ENCODE assay signal across 23 cellular contexts in genomic region chr5:168413062-168413461, GRCh38.
DNase-seq lines count a peak whose midpoint lies in the region; ATAC-seq, FAIRE-seq and TF ChIP-seq lines count a peak whose summit lies in the region.
"Had no signal": no experiment of that assay in that cellular context is flagged by ENCODE, and none has a peak within 500 bp of the region (broad histone marks: within the 10 kb centered on the region; RNA-seq: fewer than 3 reads in every experiment).

No MANE protein-coding gene starts in this region.

- peaks cover 25% of the 10 kb centered on the region for H3K27me3 Mint-ChIP-seq in activated CD4-positive, alpha-beta memory T cell treated with anti-CD3 and anti-CD28 coated beads, Interleukin-2, amount 10 ng/mL, durations not matched to agents 7 days and 5 days
- H3K27me3 Mint-ChIP-seq in osteocyte (ENCODE audit: unreplicated experiment): no peaks in the 10 kb centered on the region

- no peak for FAIRE-seq in small intestine (lab: Jason Lieb, UNC)
- FAIRE-seq: GM19239, RCC 7860 had no signal

- peaks cover 25% of the 10 kb centered on the region for H3K4me1 ChIP-seq in PC-9 (replicated peaks; ENCODE audit: insufficient read depth)
- H3K4me1 ChIP-seq in small intestine (ENCODE audit: control insufficient read depth in 2 of 2, insufficient read depth in 1 of 2, low read depth in 1 of 2, low read length in 1 of 2): no peaks in the 10 kb centered on the region
- H3K4me1 ChIP-seq: HAP-1 had no signal

- H3K4me3 ChIP-seq in PC-9 (no peak overlapping the region), small intestine (ENCODE audit: low read depth in 1 of 2, low read length in 2 of 2) (no peak overlapping the region)
- H3K4me3 ChIP-seq: BLaER1 treated with 17β-estradiol and CSF1 and Interleukin-3, amounts not matched to agents 10 nM and 100 nM; GM23248; HAP-1 had no signal

- POLR2A ChIA-PET in PC-9 (lab: Charles Lee; ENCODE audit: unreplicated experiment): interaction anchor here (0.5 to 0.6 kb wide), 2 partner anchors 8 to 67 kb away, joined by 3 to 18 read pairs; no protein-coding TSS in a partner anchor
- POLR2A ChIA-PET in activated CD4-positive, alpha-beta memory T cell treated with anti-CD3 and anti-CD28 coated beads, Interleukin-2, amount 10 ng/mL, durations not matched to agents 7 days and 5 days (lab: Charles Lee): no interaction called here

- intact Hi-C loops in PC-9 (cut with micrococcal nuclease; ENCODE audit: unreplicated experiment): no loop called here

- H3K9me3 Mint-ChIP-seq in activated CD4-positive, alpha-beta memory T cell treated with anti-CD3 and anti-CD28 coated beads, Interleukin-2, amount 10 ng/mL, durations not matched to agents 7 days and 5 days: no peaks in the 10 kb centered on the region
- H3K9me3 Mint-ChIP-seq in osteocyte (ENCODE audit: unreplicated experiment): no peaks in the 10 kb centered on the region
- H3K9me3 Mint-ChIP-seq: CD8-positive, alpha-beta T cell had no signal

- TF ChIP-seq CTCF in PC-9 (conservative IDR thresholded peaks at IDR 0.05) (no peak), osteocyte (IDR thresholded peaks at IDR 0.05) (no peak)

- H3K9me2 ChIP-seq in PC-9 (ENCODE audit: insufficient read depth): no peaks in the 10 kb centered on the region
- H3K9me2 ChIP-seq: SK-N-SH had no signal

- H4K20me1 ChIP-seq in PC-9 (ENCODE audit: insufficient read depth): no peaks in the 10 kb centered on the region; the same call in 1 of the 2 replicates

- H3K4me3 Mint-ChIP-seq in activated CD4-positive, alpha-beta memory T cell treated with anti-CD3 and anti-CD28 coated beads, Interleukin-2, amount 10 ng/mL, durations not matched to agents 7 days and 5 days: no peak overlapping the region
- H3K4me3 Mint-ChIP-seq in osteocyte (ENCODE audit: unreplicated experiment): no peak overlapping the region
- H3K4me3 Mint-ChIP-seq: CD8-positive, alpha-beta T cell had no signal

- BruUV-seq in PC-9 (replicated peaks; lab: Mats Ljungman, UMichigan): no TSS peak

- ATAC-seq in esophagus mucosa (peak; percentile 59), GM18511 (IDR thresholded peaks at IDR 0.05; ENCODE audit: unreplicated experiment) (no peak)
- ATAC-seq: CD8-positive, alpha-beta T cell had no signal

- H3K9me3 ChIP-seq in PC-9 (ENCODE audit: insufficient read depth, low read depth) (no peaks in the 10 kb centered on the region), small intestine (ENCODE audit: control insufficient read depth, low read depth) (no peaks in the 10 kb centered on the region)
- H3K9me3 ChIP-seq: BLaER1 treated with 17β-estradiol and CSF1 and Interleukin-3, amounts not matched to agents 10 nM and 100 nM; HAP-1; SK-N-SH had no signal

- H3K27me3 ChIP-seq in PC-9 (ENCODE audit: insufficient read depth, low read depth) (no peaks in the 10 kb centered on the region), small intestine (ENCODE audit: control insufficient read depth in 2 of 2, insufficient read depth in 2 of 2, low read length in 2 of 2) (no peaks in the 10 kb centered on the region)

- H3K36me3 ChIP-seq in PC-9 (ENCODE audit: low read depth): peaks cover 54% of the 10 kb centered on the region
- H3K36me3 ChIP-seq in small intestine (ENCODE audit: control insufficient read depth in 2 of 2, insufficient read depth in 2 of 2, low read length in 2 of 2): peaks cover 0 to 23% of the 10 kb centered on the region in 2 donors

- H3K27ac ChIP-seq in PC-9 (no peak overlapping the region), small intestine (ENCODE audit: low read depth in 1 of 2, low read length in 1 of 2) (no peak overlapping the region)
- H3K27ac ChIP-seq: BLaER1 treated with 17β-estradiol and CSF1 and Interleukin-3, amounts not matched to agents 10 nM and 100 nM; GM23248 had no signal

- H3K79me2 ChIP-seq in PC-9 (ENCODE audit: low read depth): 0 out of 2 replicates have a peak, but pooled peaks cover 7% of the 10 kb centered on the region

- no peaks in the 10 kb centered on the region for H3K36me3 Mint-ChIP-seq in activated CD4-positive, alpha-beta memory T cell treated with anti-CD3 and anti-CD28 coated beads, Interleukin-2, amount 10 ng/mL, durations not matched to agents 7 days and 5 days (ENCODE audit: low read depth)
- H3K36me3 Mint-ChIP-seq in osteocyte (ENCODE audit: unreplicated experiment): no peaks in the 10 kb centered on the region
- H3K36me3 Mint-ChIP-seq: CD8-positive, alpha-beta T cell had no signal

- 26 to 71% (median 45%) methylated on average over 3 of the region's 3 CpGs for WGBS in small intestine, 3 donors

- H2AFZ ChIP-seq in PC-9: no peak overlapping the region
- H2AFZ ChIP-seq: GM23248 had no signal

- peaks cover 33% of the 10 kb centered on the region for H3F3A ChIP-seq in PC-9 (ENCODE audit: insufficient read depth, low read depth)

- H3K4me1 Mint-ChIP-seq in activated CD4-positive, alpha-beta memory T cell treated with anti-CD3 and anti-CD28 coated beads, Interleukin-2, amount 10 ng/mL, durations not matched to agents 7 days and 5 days: peaks cover 20% of the 10 kb centered on the region
- peaks cover 21% of the 10 kb centered on the region for H3K4me1 Mint-ChIP-seq in osteocyte (ENCODE audit: unreplicated experiment)

- H3K27ac Mint-ChIP-seq in activated CD4-positive, alpha-beta memory T cell treated with anti-CD3 and anti-CD28 coated beads, Interleukin-2, amount 10 ng/mL, durations not matched to agents 7 days and 5 days: no peak overlapping the region
- H3K27ac Mint-ChIP-seq in osteocyte (ENCODE audit: unreplicated experiment): no peak overlapping the region
- H3K27ac Mint-ChIP-seq: CD8-positive, alpha-beta T cell had no signal

- DNase-seq in HT1080 (ENCODE audit: low read depth) (peak; percentile 31), PC-9 (peak; percentile 44 to 58), small intestine (peak; percentile 73), osteocyte (ENCODE audit: extremely low spot score, unreplicated experiment) (no peak)
- no peak for DNase-seq in activated CD4-positive, alpha-beta memory T cell treated with anti-CD3 and anti-CD28 coated beads, Interleukin-2, amount 10 ng/mL, durations not matched to agents 7 days and 5 days
- DNase-seq: Calu3; CD8-positive, alpha-beta T cell; GF-D8; GM23248; KG1; NCI-H1417; NCI-H187 treated with DMSO at 0.1 percent for 48 hours; NCI-H2171; NCI-H446; NCI-H526 treated with DMSO at 0.1 percent for 48 hours; SHP77; SK-N-SH had no signal

- CTCF ChIA-PET in PC-9 (lab: Charles Lee): interaction anchor here (1.0 kb wide), 1 partner anchor 77 kb away, joined by 3 read pairs; no protein-coding TSS in a partner anchor
- CTCF ChIA-PET in activated CD4-positive, alpha-beta memory T cell treated with anti-CD3 and anti-CD28 coated beads, Interleukin-2, amount 10 ng/mL, durations not matched to agents 7 days and 5 days (lab: Charles Lee): no interaction called here

- no peak overlapping the region for H3K4me2 ChIP-seq in PC-9
- H3K4me2 ChIP-seq: SK-N-SH had no signal

Comparison
In these comparisons a context has a peak if more than half of its experiments do, and no peak if none do; other contexts are left out.
1. DNase-seq: peak in HT1080 (single experiment), PC-9 (2 of 2) and small intestine (single experiment); none in activated CD4-positive, alpha-beta memory T cell treated with anti-CD3 and anti-CD28 coated beads, Interleukin-2, amount 10 ng/mL, durations not matched to agents 7 days and 5 days (single experiment) and osteocyte (single experiment).